ENCODE assay signal across 31 cellular contexts in genomic region chr14:62347658-62348057, GRCh38.
"Had no signal": no experiment of that assay in that cellular context is flagged by ENCODE, and none has a peak within 500 bp of the region (broad histone marks: within the 10 kb centered on the region; RNA-seq: fewer than 3 reads in every experiment).

No MANE protein-coding gene starts in this region.

- FAIRE-seq: astrocyte, colon had no signal

- ATAC-seq: activated CD4-positive, CD25-positive, alpha-beta regulatory T cell treated with anti-CD3 and anti-CD28 coated beads, Interleukin-2, amount 50 U/mL, for 24 hours; activated CD8-positive, alpha-beta T cell treated with anti-CD3 and anti-CD28 coated beads for 36 hours; activated T-cell treated with anti-CD3 and anti-CD28 coated beads, Interleukin-2, amount 50 U/mL, for 4 hours; activated T-helper 17 cell treated with anti-CD3 and anti-CD28 coated beads, Interleukin-2, amount 50 U/mL, for 72 hours; effector memory CD8-positive, alpha-beta T cell; foreskin keratinocyte; gastrocnemius medialis; heart left ventricle; T-helper 17 cell had no signal

- H3K4me3 ChIP-seq: esophagus muscularis mucosa, gastrocnemius medialis, heart left ventricle had no signal

- H3K27ac ChIP-seq: brain microvascular endothelial cell, esophagus muscularis mucosa, foreskin keratinocyte, gastrocnemius medialis, heart left ventricle, WERI-Rb-1 had no signal

- DNase-seq: activated B cell treated with CpG ODN at 0.5 μM for 24 hours; activated CD4-positive, alpha-beta T cell treated with anti-CD3 and anti-CD28 coated beads for 48 hours; activated CD4-positive, alpha-beta T cell treated with anti-CD3 and anti-CD28 coated beads, Interleukin-2, amount 50 U/mL, for 1 hour; activated CD4-positive, alpha-beta T cell treated with anti-CD3 and anti-CD28 coated beads, Interleukin-2, amount 50 U/mL, for 48 hours; activated CD8-positive, alpha-beta memory T cell treated with anti-CD3 and anti-CD28 coated beads for 24 hours; activated CD8-positive, alpha-beta T cell treated with anti-CD3 and anti-CD28 coated beads for 36 hours; activated effector memory CD4-positive, alpha-beta T cell treated with Interleukin-2 at 50 U/mL for 16 hours; activated gamma-delta T cell treated with Interleukin-2 at 50 U/mL for 16 hours; activated naive CD4-positive, alpha-beta T cell treated with anti-CD3 and anti-CD28 coated beads, Interleukin-2, amount 50 U/mL, for 16 hours; activated naive CD4-positive, alpha-beta T cell treated with Interleukin-2 at 50 U/mL for 16 hours; activated T-cell treated with anti-CD3 and anti-CD28 coated beads, Interleukin-2, amount 50 U/mL, for 4 hours; amniotic stem cell; anterior cingulate cortex; brain microvascular endothelial cell; cortex of kidney; dermis blood vessel endothelial cell; effector CD4-positive, alpha-beta T cell; effector memory CD8-positive, alpha-beta T cell; erythroblast; foreskin keratinocyte; gastrocnemius medialis; glutamatergic neuron; heart left ventricle; T-helper 17 cell; T1000; WERI-Rb-1 had no signal

- H3K4me1 ChIP-seq: esophagus muscularis mucosa, foreskin keratinocyte, gastrocnemius medialis, heart left ventricle had no signal

- H3K9me3 ChIP-seq: gastrocnemius medialis had no signal
